In the genomic region with DNA sequence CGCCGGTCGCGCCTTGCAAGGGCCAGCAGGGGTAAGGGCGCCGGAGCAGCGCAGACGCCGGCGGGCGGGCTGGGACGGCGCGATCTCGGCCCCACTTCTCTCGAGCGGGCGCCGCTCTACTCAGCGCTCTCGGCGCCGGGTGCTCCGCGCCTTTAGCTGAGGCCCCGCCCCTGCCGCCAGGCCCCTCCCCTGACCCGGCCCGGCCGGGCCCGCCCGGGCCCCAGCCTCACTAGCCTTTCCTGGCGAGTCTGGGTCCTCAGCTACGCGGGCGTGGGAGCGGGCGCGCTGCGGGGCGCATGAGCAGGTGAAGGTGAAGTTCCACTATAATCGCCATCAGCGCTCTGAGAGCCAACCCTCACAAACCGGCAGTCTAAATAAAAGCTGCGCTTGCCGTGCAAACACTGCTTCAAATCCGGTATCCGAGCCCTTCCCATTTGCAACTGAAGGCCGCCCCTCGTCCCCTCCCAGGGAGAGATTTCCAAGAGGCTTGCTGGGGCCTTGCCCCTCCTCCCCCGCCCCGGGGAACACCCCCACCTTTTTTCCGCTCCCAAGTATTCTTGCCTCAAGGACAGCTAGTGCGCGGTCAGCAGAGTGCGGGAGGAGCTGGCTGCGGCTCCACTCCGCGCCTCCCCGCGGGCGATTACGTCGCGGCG, we compare ENCODE assay signal across 8 cellular contexts. TPM values are rescaled to one million over a fixed set of nuclear protein-coding genes. Genes with fewer than 3 reads are reported as not detected.
DNase-seq lines count a peak whose midpoint lies in the region; ATAC-seq and TF ChIP-seq lines count a peak whose summit lies in the region.

A gene with protein sequence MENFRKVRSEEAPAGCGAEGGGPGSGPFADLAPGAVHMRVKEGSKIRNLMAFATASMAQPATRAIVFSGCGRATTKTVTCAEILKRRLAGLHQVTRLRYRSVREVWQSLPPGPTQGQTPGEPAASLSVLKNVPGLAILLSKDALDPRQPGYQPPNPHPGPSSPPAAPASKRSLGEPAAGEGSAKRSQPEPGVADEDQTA (minus strand): TSS at position 125 of the 653 bp plus-strand sequence. CDS start 189 bp downstream, outside the sequence.

- peaks cover 38% of the 10 kb centered on the region for H3K4me1 Mint-ChIP-seq in endothelial cell (ENCODE audit: unreplicated experiment)

- DNase-seq in NCI-H524 treated with DMSO at 0.1 percent for 48 hours (lab: John Stamatoyannopoulos, UW) = peak; percentile 51
- DNase-seq in activated CD8-positive, alpha-beta memory T cell treated with anti-CD3 and anti-CD28 coated beads, Interleukin-2, amount 50 U/mL, for 24 hours (ENCODE audit: extremely low read depth) = peak; percentile 34
- DNase-seq in endothelial cell (ENCODE audit: low spot score) = peak; percentile 75
- DNase-seq in mesenteric fat pad (ENCODE audit: low spot score) = peak; percentile 94
- DNase-seq in stimulated activated CD8-positive, alpha-beta memory T cell treated with anti-CD3 and anti-CD28 coated beads, Interleukin-12 subunit alpha, Interleukin-12 subunit beta, amount 100 ng/mL, for 4 hours (ENCODE audit: low read depth) = peak; percentile 61

- H3K36me3 Mint-ChIP-seq in endothelial cell (ENCODE audit: low read depth, unreplicated experiment) = no peaks in the 10 kb centered on the region

- TF ChIP-seq CTCF in 22Rv1 (IDR thresholded peaks at IDR 0.05) (no peak), endothelial cell (IDR thresholded peaks at IDR 0.05; ENCODE audit: unreplicated experiment) (no peak)

- ATAC-seq in GM18511 (IDR thresholded peaks at IDR 0.05; ENCODE audit: unreplicated experiment) = peak; percentile 82
- ATAC-seq in HG03097 (IDR thresholded peaks at IDR 0.05; ENCODE audit: low FRiP score, unreplicated experiment) = peak; percentile 64

- H3K4me3 Mint-ChIP-seq in endothelial cell (ENCODE audit: unreplicated experiment) = peak within 1 kb of the TSS; percentile 94

- peak within 1 kb of the TSS; percentile 81 for H3K27ac ChIP-seq in 22Rv1

- H3K27me3 Mint-ChIP-seq in endothelial cell (ENCODE audit: unreplicated experiment) = peaks cover 12% of the 10 kb centered on the region

- H3K9me3 Mint-ChIP-seq in endothelial cell (ENCODE audit: unreplicated experiment) = no peaks in the 10 kb centered on the region

- H3K27ac Mint-ChIP-seq in endothelial cell (ENCODE audit: unreplicated experiment) = peak within 1 kb of the TSS; percentile 52

RNA-seq across cellular contexts. Expression of the gene that starts here (rescaled TPM):
- total RNA-seq in endothelial cell (ENCODE audit: unreplicated experiment) (24.0 TPM), mesenteric fat pad (10.7 TPM)

Comparison
In these comparisons a context has a peak if more than half of its experiments do, and no peak if none do; other contexts are left out.
1. Peak in every context shown above with its lines: DNase-seq, ATAC-seq and H3K27ac ChIP-seq.
2. DNase-seq: peak in every context shown above with its lines; median percentile 94 in mesenteric fat pad; 75 in endothelial cell; 61 in stimulated activated CD8-positive, alpha-beta memory T cell treated with anti-CD3 and anti-CD28 coated beads, Interleukin-12 subunit alpha, Interleukin-12 subunit beta, amount 100 ng/mL, for 4 hours; 51 in NCI-H524 treated with DMSO at 0.1 percent for 48 hours; 34 in activated CD8-positive, alpha-beta memory T cell treated with anti-CD3 and anti-CD28 coated beads, Interleukin-2, amount 50 U/mL, for 24 hours.